Comparison of ENCODE assay signal across 10 cellular contexts in genomic region chr19:58218899-58219298, GRCh38. TPM values are rescaled to one million over a fixed set of nuclear protein-coding genes. Genes with fewer than 3 reads are reported as not detected.
DNase-seq lines count a peak whose midpoint lies in the region; ATAC-seq and TF ChIP-seq lines count a peak whose summit lies in the region.
"Had no signal": no experiment of that assay in that cellular context is flagged by ENCODE, and none has a peak within 500 bp of the region (broad histone marks: within the 10 kb centered on the region; RNA-seq: fewer than 3 reads in every experiment).

No MANE protein-coding gene starts in this region.

- no peak overlapping the region for H3K27ac Mint-ChIP-seq in activated naive CD4-positive, alpha-beta T cell treated with anti-CD3 and anti-CD28 coated beads, Interleukin-2, amount 50 U/mL, for 72 hours

- ATAC-seq in activated naive CD4-positive, alpha-beta T cell treated with anti-CD3 and anti-CD28 coated beads, Interleukin-2, amount 50 U/mL, for 72 hours: peak; percentile 78
- ATAC-seq in GM18520 (IDR thresholded peaks at IDR 0.05; ENCODE audit: unreplicated experiment): no peak

- TF ChIP-seq POLR2A in Peyer's patch (IDR thresholded peaks at IDR 0.05): no peak

- peaks cover 31 to 33% of the 10 kb centered on the region in 2 donors for H3K9me3 Mint-ChIP-seq in activated naive CD4-positive, alpha-beta T cell treated with anti-CD3 and anti-CD28 coated beads, Interleukin-2, amount 50 U/mL, for 72 hours

- no peak overlapping the region for H3K27ac ChIP-seq in Peyer's patch

- peaks cover 44 to 56% of the 10 kb centered on the region in 2 donors for H3K36me3 Mint-ChIP-seq in activated naive CD4-positive, alpha-beta T cell treated with anti-CD3 and anti-CD28 coated beads, Interleukin-2, amount 50 U/mL, for 72 hours

- no peaks in the 10 kb centered on the region for H3K27me3 ChIP-seq in Peyer's patch

- DNase-seq in NCI-H2029 (lab: John Stamatoyannopoulos, UW) (peak; percentile 7), NCI-H2029 treated with DMSO at 0.1 percent for 48 hours (lab: John Stamatoyannopoulos, UW) (no peak), NCI-H748 (lab: John Stamatoyannopoulos, UW; ENCODE audit: unreplicated experiment) (peak; percentile 67), retinal pigment epithelial cell (ENCODE audit: low read depth) (no peak), NCI-H1694 treated with DMSO at 0.1 percent for 48 hours (lab: John Stamatoyannopoulos, UW) (no peak), Peyer's patch (no peak)
- peak in 1 of 2 donors; percentile 48 for DNase-seq in activated naive CD4-positive, alpha-beta T cell treated with anti-CD3 and anti-CD28 coated beads, Interleukin-2, amount 50 U/mL, for 72 hours (ENCODE audit: low spot score in 2 of 2)
- DNase-seq: 8988T, posterior cingulate gyrus had no signal

- no peaks in the 10 kb centered on the region for H3K4me1 ChIP-seq in Peyer's patch

- H3K9me3 ChIP-seq in Peyer's patch: peaks cover 0 to 81% (median 23%) of the 10 kb centered on the region in 4 donors

- TF ChIP-seq CTCF in retinal pigment epithelial cell (conservative IDR thresholded peaks at IDR 0.05; ENCODE audit: low read depth, low read length) (peak; percentile 22), Peyer's patch (IDR thresholded peaks at IDR 0.05) (no peak)

- H3K4me3 ChIP-seq in retinal pigment epithelial cell (ENCODE audit: low read length) (no peak overlapping the region), Peyer's patch (no peak overlapping the region)

- no peaks in the 10 kb centered on the region for H3K36me3 ChIP-seq in Peyer's patch

RNA-seq across cellular contexts. Expression of gene ZNF544, which starts 9.8 kb away (rescaled TPM):
- 10 to 100 TPM; 34.0 to 51.9 TPM for total RNA-seq in activated naive CD4-positive, alpha-beta T cell treated with anti-CD3 and anti-CD28 coated beads, Interleukin-2, amount 50 U/mL, for 72 hours
- 100 to 1,000 TPM in 1 of 4 donors, 10 to 100 TPM in 3; 21.9 to 158 (median 31.4) TPM for total RNA-seq in Peyer's patch

RNA-seq across cellular contexts. Expression of gene ZNF274, which starts 36.0 kb away (rescaled TPM):
- 10 to 100 TPM; 19.8 to 34.1 TPM for total RNA-seq in activated naive CD4-positive, alpha-beta T cell treated with anti-CD3 and anti-CD28 coated beads, Interleukin-2, amount 50 U/mL, for 72 hours
- 10 to 100 TPM; 32.4 to 46.8 (median 39.7) TPM for total RNA-seq in Peyer's patch

RNA-seq across cellular contexts. Expression of gene ZNF8, which starts 59.9 kb away (rescaled TPM):
- 1 to 10 TPM; 4.5 to 5.6 TPM for total RNA-seq in activated naive CD4-positive, alpha-beta T cell treated with anti-CD3 and anti-CD28 coated beads, Interleukin-2, amount 50 U/mL, for 72 hours
- total RNA-seq in Peyer's patch: 1 to 10 TPM; 7.0 to 8.9 (median 7.9) TPM

Comparison
In these comparisons a context has a peak if more than half of its experiments do, and no peak if none do; other contexts are left out.
1. DNase-seq: peak in NCI-H2029 (single experiment) and NCI-H748 (single experiment); none in NCI-H2029 treated with DMSO at 0.1 percent for 48 hours (single experiment), retinal pigment epithelial cell (single experiment), NCI-H1694 treated with DMSO at 0.1 percent for 48 hours (single experiment) and Peyer's patch (0 of 3).